Comparison of ENCODE assay signal across 1 cellular context in genomic region chr12:31773223-31773750, GRCh38.
TF ChIP-seq lines count a peak whose summit lies in the region.

No MANE protein-coding gene starts in this region.

TF ChIP-seq in liver, 16 proteins besides CTCF, POLR2A, EP300 and RAD21 (continued from another document):
- TF ChIP-seq, protein P1, sequence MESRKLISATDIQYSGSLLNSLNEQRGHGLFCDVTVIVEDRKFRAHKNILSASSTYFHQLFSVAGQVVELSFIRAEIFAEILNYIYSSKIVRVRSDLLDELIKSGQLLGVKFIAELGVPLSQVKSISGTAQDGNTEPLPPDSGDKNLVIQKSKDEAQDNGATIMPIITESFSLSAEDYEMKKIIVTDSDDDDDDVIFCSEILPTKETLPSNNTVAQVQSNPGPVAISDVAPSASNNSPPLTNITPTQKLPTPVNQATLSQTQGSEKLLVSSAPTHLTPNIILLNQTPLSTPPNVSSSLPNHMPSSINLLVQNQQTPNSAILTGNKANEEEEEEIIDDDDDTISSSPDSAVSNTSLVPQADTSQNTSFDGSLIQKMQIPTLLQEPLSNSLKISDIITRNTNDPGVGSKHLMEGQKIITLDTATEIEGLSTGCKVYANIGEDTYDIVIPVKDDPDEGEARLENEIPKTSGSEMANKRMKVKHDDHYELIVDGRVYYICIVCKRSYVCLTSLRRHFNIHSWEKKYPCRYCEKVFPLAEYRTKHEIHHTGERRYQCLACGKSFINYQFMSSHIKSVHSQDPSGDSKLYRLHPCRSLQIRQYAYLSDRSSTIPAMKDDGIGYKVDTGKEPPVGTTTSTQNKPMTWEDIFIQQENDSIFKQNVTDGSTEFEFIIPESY (IDR thresholded peaks at IDR 0.05): no peak
TF ChIP-seq in liver: peak in this region for 14.
